In genomic region chr12:6849976-6850560, GRCh38 we compare ENCODE assay signal across 8 cellular contexts. TPM values are rescaled to one million over a fixed set of nuclear protein-coding genes. Genes with fewer than 3 reads are reported as not detected.
A peak's percentile ranks its signal among the peaks of the same experiment; 100 is the strongest.
DNase-seq lines count a peak whose midpoint lies in the region; ATAC-seq, FAIRE-seq and TF ChIP-seq lines count a peak whose summit lies in the region.
"Had no signal": no experiment of that assay in that cellular context is flagged by ENCODE, and none has a peak within 500 bp of the region (broad histone marks: within the 10 kb centered on the region; RNA-seq: fewer than 3 reads in every experiment).

No MANE protein-coding gene starts in this region.

- peaks cover 37% of the 10 kb centered on the region for H3K4me1 ChIP-seq in DND-41 (ENCODE audit: insufficient read depth, low read length)
- H3K4me1 ChIP-seq in Peyer's patch = peaks cover 0 to 14% (median 7%) of the 10 kb centered on the region in 4 donors
- peaks cover 9% of the 10 kb centered on the region; the same call in 1 of the 2 replicates for H3K4me1 ChIP-seq in iPS-20b (ENCODE audit: insufficient read depth, low read length)
- peaks cover 12% of the 10 kb centered on the region for H3K4me1 ChIP-seq in lower lobe of right lung

- DNase-seq in DND-41 = no peak
- no peak for DNase-seq in Peyer's patch
- DNase-seq in D721Med (ENCODE audit: insufficient read length, low spot score) = no peak
- DNase-seq in lower lobe of right lung = no peak
- DNase-seq in NCI-H2196 (lab: John Stamatoyannopoulos, UW; ENCODE audit: unreplicated experiment) = no peak
- DNase-seq: NCI-H510A treated with DMSO at 0.1 percent for 48 hours had no signal

- TF ChIP-seq POLR2A in Peyer's patch (IDR thresholded peaks at IDR 0.05) = no peak

- peak overlapping the region; percentile 73 to 87 for H3K4me3 ChIP-seq in DND-41 (ENCODE audit: low read depth in 1 of 2, low read length in 2 of 2)
- H3K4me3 ChIP-seq in Peyer's patch = peak overlapping the region in 3 of 4 donors; percentile 57 to 74 (median 71)
- peak overlapping the region; percentile 77 for H3K4me3 ChIP-seq in iPS-20b (ENCODE audit: low read length)
- no peak overlapping the region for H3K4me3 ChIP-seq in lower lobe of right lung

- intact Hi-C loops in lower lobe of right lung (cut with DNase I) = no loop called here

- H3K9ac ChIP-seq in DND-41 (ENCODE audit: low read depth, low read length) (peak overlapping the region; percentile 81), iPS-20b (ENCODE audit: low read depth, low read length) (peak overlapping the region; percentile 89; the same call in 1 of the 2 replicates)

- no peaks in the 10 kb centered on the region for H3K27me3 ChIP-seq in DND-41 (ENCODE audit: insufficient read depth, low read length, poor library complexity)
- no peaks in the 10 kb centered on the region for H3K27me3 ChIP-seq in Peyer's patch
- H3K27me3 ChIP-seq in iPS-20b (ENCODE audit: insufficient read depth, low read length) = no peaks in the 10 kb centered on the region
- no peaks in the 10 kb centered on the region for H3K27me3 ChIP-seq in lower lobe of right lung (ENCODE audit: low read depth)

- H3K36me3 ChIP-seq in DND-41 (ENCODE audit: insufficient read depth, low read length) (peaks cover 57% of the 10 kb centered on the region), Peyer's patch (peaks cover 0 to 31% (median 0%) of the 10 kb centered on the region in 3 donors), iPS-20b (ENCODE audit: insufficient read depth, low read depth, low read length) (peaks cover 53% of the 10 kb centered on the region), lower lobe of right lung (peaks cover under 1% of the 10 kb centered on the region)

- H3K79me2 ChIP-seq in DND-41 (ENCODE audit: insufficient read depth, low read length) = peaks cover 49% of the 10 kb centered on the region

- no peak for ATAC-seq in DND-41 (ENCODE audit: insufficient read depth, low read depth)
- ATAC-seq in lower lobe of right lung = no peak

- peak overlapping the region; percentile 99 for H3K27ac ChIP-seq in DND-41 (ENCODE audit: low read length)
- H3K27ac ChIP-seq in Peyer's patch = peak overlapping the region in 3 of 4 donors; percentile 96 to 99 (median 96)
- H3K27ac ChIP-seq in iPS-20b (ENCODE audit: low read length) = no peak overlapping the region
- H3K27ac ChIP-seq in lower lobe of right lung = no peak overlapping the region

- H3K4me2 ChIP-seq in DND-41 (ENCODE audit: insufficient read depth, low read length) = peak overlapping the region; percentile 95

- TF ChIP-seq CTCF in DND-41 (IDR thresholded peaks at IDR 0.05; ENCODE audit: borderline replicate concordance, extremely low read depth, low read length, poor library complexity, severe bottlenecking) (no peak), Peyer's patch (IDR thresholded peaks at IDR 0.05) (no peak), D721Med (IDR thresholded peaks at IDR 0.05; ENCODE audit: insufficient read depth, missing control alignments) (no peak), lower lobe of right lung (IDR thresholded peaks at IDR 0.05) (no peak)

- H3K9me3 ChIP-seq in DND-41 (ENCODE audit: insufficient read depth, low read length, severe bottlenecking) = no peaks in the 10 kb centered on the region
- H3K9me3 ChIP-seq in Peyer's patch = no peaks in the 10 kb centered on the region
- H3K9me3 ChIP-seq in iPS-20b (ENCODE audit: insufficient read depth, low read depth, low read length) = no peaks in the 10 kb centered on the region
- H3K9me3 ChIP-seq in lower lobe of right lung = no peaks in the 10 kb centered on the region

- H2AFZ ChIP-seq in DND-41 (ENCODE audit: low read depth, low read length) = no peak overlapping the region

- H4K20me1 ChIP-seq in DND-41 (ENCODE audit: insufficient read depth, low read length) = peaks cover 27% of the 10 kb centered on the region

- no peak for FAIRE-seq in D721Med (lab: Jason Lieb, UNC)
- FAIRE-seq: GM12892 had no signal

RNA-seq across cellular contexts. Expression of gene CDCA3, which starts 1.0 kb away (rescaled TPM):
- total RNA-seq in Peyer's patch = 10 to 100 TPM; 44.2 to 51.2 (median 46.3) TPM
- total RNA-seq in lower lobe of right lung = 2.9 TPM

RNA-seq across cellular contexts. Expression of gene USP5, which starts 1.9 kb away (rescaled TPM):
- 10 to 100 TPM; 41.0 to 94.1 (median 47.1) TPM for total RNA-seq in Peyer's patch
- 58.6 TPM for total RNA-seq in lower lobe of right lung

RNA-seq across cellular contexts. Expression of gene GNB3, which starts 9.3 kb away (rescaled TPM):
- total RNA-seq in Peyer's patch = 1 to 10 TPM in 1 of 4 donors, under 1 TPM in 2, not detected in 1; 0.85 to 6.6 (median 0.94) TPM
- 1.0 TPM for total RNA-seq in lower lobe of right lung

RNA-seq across cellular contexts. Expression of gene TPI1, which starts 17.3 kb away (rescaled TPM):
- 1,000 to 10,000 TPM in 1 of 4 donors, 100 to 1,000 TPM in 3; 591 to 1,061 (median 658) TPM for total RNA-seq in Peyer's patch
- total RNA-seq in lower lobe of right lung = 278 TPM

RNA-seq across cellular contexts. Expression of gene P3H3, which starts 21.9 kb away (rescaled TPM):
- total RNA-seq in Peyer's patch (10 to 100 TPM in 2 of 4 donors, 1 to 10 TPM in 2; 3.7 to 40.4 (median 8.7) TPM), lower lobe of right lung (7.0 TPM)

Comparison
In these comparisons a context has a peak if more than half of its experiments do, and no peak if none do; other contexts are left out.
1. H3K27ac ChIP-seq: peak in DND-41 (single experiment) and Peyer's patch (3 of 4); none in iPS-20b (single experiment) and lower lobe of right lung (single experiment).
2. RNA of gene CDCA3, which starts 1.0 kb away (total RNA-seq): 44.2 to 51.2 TPM in Peyer's patch; 2.9 TPM in lower lobe of right lung (single experiment); every median in the first group is over 10 times any median in the second.